ENCODE assay signal across 8 cellular contexts in genomic region chr14:88168498-88169165, GRCh38.
DNase-seq lines count a peak whose midpoint lies in the region; ATAC-seq and TF ChIP-seq lines count a peak whose summit lies in the region.

No MANE protein-coding gene starts in this region.

- intact Hi-C loops in psoas muscle (cut with DNase I), result loop anchor here in 1 of 2 donors (5.0 kb wide), 1 partner anchor 156 kb away; no protein-coding TSS in a partner anchor

- no peak overlapping the region for H3K4me3 ChIP-seq in fibroblast of mammary gland (ENCODE audit: control insufficient read depth, low read depth, low read length)
- H3K4me3 ChIP-seq in psoas muscle, result no peak overlapping the region

- no peak overlapping the region for H3K27ac Mint-ChIP-seq in activated CD8-positive, alpha-beta memory T cell treated with anti-CD3 and anti-CD28 coated beads, Interleukin-2, amount 10 ng/mL, durations not matched to agents 7 days and 5 days

- H3K4me3 Mint-ChIP-seq in activated CD8-positive, alpha-beta memory T cell treated with anti-CD3 and anti-CD28 coated beads, Interleukin-2, amount 10 ng/mL, durations not matched to agents 7 days and 5 days, result peak overlapping the region; percentile 37

- no peak overlapping the region for H3K27ac ChIP-seq in psoas muscle

- no peaks in the 10 kb centered on the region for H3K4me1 ChIP-seq in psoas muscle

- WGBS in psoas muscle, 3 donors, result 54 to 69% (median 56%) methylated on average over 3 of the region's 3 CpGs

- H3K9me3 ChIP-seq in psoas muscle, result peaks cover 6% of the 10 kb centered on the region

- peaks cover 3% of the 10 kb centered on the region for H3K9me3 Mint-ChIP-seq in activated CD8-positive, alpha-beta memory T cell treated with anti-CD3 and anti-CD28 coated beads, Interleukin-2, amount 10 ng/mL, durations not matched to agents 7 days and 5 days (ENCODE audit: low read depth)

- H3K27me3 Mint-ChIP-seq in activated CD8-positive, alpha-beta memory T cell treated with anti-CD3 and anti-CD28 coated beads, Interleukin-2, amount 10 ng/mL, durations not matched to agents 7 days and 5 days, result peaks cover 26% of the 10 kb centered on the region

- H3K4me1 Mint-ChIP-seq in activated CD8-positive, alpha-beta memory T cell treated with anti-CD3 and anti-CD28 coated beads, Interleukin-2, amount 10 ng/mL, durations not matched to agents 7 days and 5 days, result peaks cover 29% of the 10 kb centered on the region

- peaks cover 0 to 4% (median 0%) of the 10 kb centered on the region in 3 donors for H3K27me3 ChIP-seq in psoas muscle (ENCODE audit: insufficient read depth in 3 of 3, low read length in 2 of 3)

- DNase-seq in SKM-1 treated with dmso at 0.1 percent for 144 hours (lab: John Stamatoyannopoulos, UW; ENCODE audit: unreplicated experiment) (peak; percentile 3), SKM-1 (lab: John Stamatoyannopoulos, UW; ENCODE audit: unreplicated experiment) (no peak), NCI-H2171 treated with DMSO at 0.1 percent for 48 hours (lab: John Stamatoyannopoulos, UW) (peak; percentile 37), fibroblast of mammary gland (ENCODE audit: low read depth) (peak; percentile 47), psoas muscle (no peak), NCI-H146 (lab: John Stamatoyannopoulos, UW) (no peak)
- peak; percentile 66 for DNase-seq in activated CD8-positive, alpha-beta memory T cell treated with anti-CD3 and anti-CD28 coated beads, Interleukin-2, amount 10 ng/mL, durations not matched to agents 7 days and 5 days

- ATAC-seq in HG02759 (IDR thresholded peaks at IDR 0.05; ENCODE audit: unreplicated experiment), result peak; percentile 94
- peak; percentile 86 for ATAC-seq in activated CD8-positive, alpha-beta memory T cell treated with anti-CD3 and anti-CD28 coated beads, Interleukin-2, amount 10 ng/mL, durations not matched to agents 7 days and 5 days
- ATAC-seq in psoas muscle, result peak; percentile 32 to 57 (median 44)

- H3K36me3 Mint-ChIP-seq in activated CD8-positive, alpha-beta memory T cell treated with anti-CD3 and anti-CD28 coated beads, Interleukin-2, amount 10 ng/mL, durations not matched to agents 7 days and 5 days, result peaks cover 6% of the 10 kb centered on the region

- no peaks in the 10 kb centered on the region for H3K36me3 ChIP-seq in psoas muscle (ENCODE audit: insufficient read depth in 1 of 2, low read depth in 1 of 2)

- CTCF ChIA-PET in activated CD8-positive, alpha-beta memory T cell treated with anti-CD3 and anti-CD28 coated beads, Interleukin-2, amount 10 ng/mL, durations not matched to agents 7 days and 5 days (lab: Charles Lee), result interaction anchor here (0.7 to 3.1 kb wide), 34 partner anchors 9 to 383 kb away, joined by 3 to 59 read pairs (median 4); partner anchors contain the start of gene GPR65

- peak; percentile 83 for TF ChIP-seq CTCF in fibroblast of mammary gland (conservative IDR thresholded peaks at IDR 0.05; ENCODE audit: control insufficient read depth, insufficient read depth, low read depth, low read length)
- TF ChIP-seq CTCF in psoas muscle (IDR thresholded peaks at IDR 0.05), result peak; percentile 43

Comparison
In these comparisons a context has a peak if more than half of its experiments do, and no peak if none do; other contexts are left out.
1. DNase-seq: peak in SKM-1 treated with dmso at 0.1 percent for 144 hours (single experiment), NCI-H2171 treated with DMSO at 0.1 percent for 48 hours (single experiment), activated CD8-positive, alpha-beta memory T cell treated with anti-CD3 and anti-CD28 coated beads, Interleukin-2, amount 10 ng/mL, durations not matched to agents 7 days and 5 days (single experiment) and fibroblast of mammary gland (single experiment); none in SKM-1 (single experiment), psoas muscle (0 of 2) and NCI-H146 (single experiment).
2. ATAC-seq: peak in every context shown above with its lines; median percentile 94 in HG02759; 86 in activated CD8-positive, alpha-beta memory T cell treated with anti-CD3 and anti-CD28 coated beads, Interleukin-2, amount 10 ng/mL, durations not matched to agents 7 days and 5 days; 44 in psoas muscle.